Comparison of ENCODE assay signal across 19 cellular contexts in the genomic region with DNA sequence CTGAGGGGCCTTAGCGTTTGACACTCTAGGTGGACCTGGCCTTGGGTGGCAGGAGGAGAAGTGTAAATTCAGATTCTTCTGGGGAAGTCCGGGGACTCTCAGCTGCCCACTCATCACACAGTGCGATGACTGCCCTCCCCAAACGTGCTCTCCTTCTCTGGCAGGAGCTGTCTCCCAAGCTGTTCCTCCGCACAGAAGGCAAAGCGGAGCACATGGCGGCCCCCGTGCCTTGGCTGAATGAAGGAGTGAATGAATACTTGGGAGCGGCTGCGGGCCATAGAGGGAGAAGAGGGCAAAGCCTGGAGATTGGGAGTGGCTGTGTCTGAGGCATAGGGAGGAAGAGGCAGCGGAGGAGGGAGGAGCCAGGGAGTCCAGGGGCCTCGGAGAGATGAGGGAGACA. TPM values are rescaled to one million over a fixed set of nuclear protein-coding genes. Genes with fewer than 3 reads are reported as not detected.
"Had no signal": no experiment of that assay in that cellular context is flagged by ENCODE, and none has a peak within 500 bp of the region (broad histone marks: within the 10 kb centered on the region; RNA-seq: fewer than 3 reads in every experiment).

No MANE protein-coding gene starts in this region.

- H3K4me1 ChIP-seq: esophagus muscularis mucosa, thyroid gland had no signal

- H3K36me3 Mint-ChIP-seq: activated CD4-positive, alpha-beta memory T cell treated with anti-CD3 and anti-CD28 coated beads for 36 hours; activated naive CD4-positive, alpha-beta T cell treated with anti-CD3 and anti-CD28 coated beads, Interleukin-2, amount 50 U/mL, for 24 hours; natural killer cell treated with Interleukin-12 subunit alpha and Interleukin-12 subunit beta and Interleukin-15 and Interleukin-18, amount 100 ng/mL, for 72 hours had no signal

- H3K4me3 Mint-ChIP-seq: activated CD4-positive, alpha-beta memory T cell treated with anti-CD3 and anti-CD28 coated beads for 36 hours; activated naive CD4-positive, alpha-beta T cell treated with anti-CD3 and anti-CD28 coated beads, Interleukin-2, amount 50 U/mL, for 24 hours; effector memory CD8-positive, alpha-beta T cell; natural killer cell treated with Interleukin-12 subunit alpha and Interleukin-12 subunit beta and Interleukin-15 and Interleukin-18, amount 100 ng/mL, for 72 hours; T-helper 1 cell treated with Interleukin-12 subunit alpha and Interleukin-12 subunit beta and Interleukin-4 antibody, amounts not matched to agents 30 μg/mL and 1 μg/mL, for 36 hours had no signal

- H3K4me1 Mint-ChIP-seq: activated naive CD4-positive, alpha-beta T cell treated with anti-CD3 and anti-CD28 coated beads, Interleukin-2, amount 50 U/mL, for 24 hours had no signal

- H3K27ac Mint-ChIP-seq: activated CD4-positive, alpha-beta memory T cell treated with anti-CD3 and anti-CD28 coated beads for 36 hours; activated naive CD4-positive, alpha-beta T cell treated with anti-CD3 and anti-CD28 coated beads, Interleukin-2, amount 50 U/mL, for 24 hours; natural killer cell treated with Interleukin-12 subunit alpha and Interleukin-12 subunit beta and Interleukin-15 and Interleukin-18, amount 100 ng/mL, for 72 hours; progenitor cell of endocrine pancreas; T-helper 1 cell treated with Interleukin-12 subunit alpha and Interleukin-12 subunit beta and Interleukin-4 antibody, amounts not matched to agents 30 μg/mL and 1 μg/mL, for 36 hours had no signal

- H3K4me3 ChIP-seq: esophagus muscularis mucosa, thyroid gland had no signal

- H3K27ac ChIP-seq: brain microvascular endothelial cell, esophagus muscularis mucosa, thyroid gland had no signal

- H3K36me3 ChIP-seq: brain microvascular endothelial cell, esophagus muscularis mucosa, thyroid gland had no signal

- H3K9me3 Mint-ChIP-seq: activated CD4-positive, alpha-beta memory T cell treated with anti-CD3 and anti-CD28 coated beads for 36 hours; activated naive CD4-positive, alpha-beta T cell treated with anti-CD3 and anti-CD28 coated beads, Interleukin-2, amount 50 U/mL, for 24 hours; effector memory CD8-positive, alpha-beta T cell; natural killer cell treated with Interleukin-12 subunit alpha and Interleukin-12 subunit beta and Interleukin-15 and Interleukin-18, amount 100 ng/mL, for 72 hours; T-helper 1 cell treated with Interleukin-12 subunit alpha and Interleukin-12 subunit beta and Interleukin-4 antibody, amounts not matched to agents 30 μg/mL and 1 μg/mL, for 36 hours had no signal

- DNase-seq: activated CD4-positive, alpha-beta memory T cell treated with anti-CD3 and anti-CD28 coated beads for 36 hours; activated CD4-positive, alpha-beta T cell treated with anti-CD3 and anti-CD28 coated beads for 48 hours; activated effector memory CD4-positive, alpha-beta T cell treated with anti-CD3 and anti-CD28 coated beads, Interleukin-2, amount 50 U/mL, for 16 hours; brain microvascular endothelial cell; caudate nucleus; effector memory CD8-positive, alpha-beta T cell; hippocampal formation; left ventricle myocardium superior; mammary epithelial cell; nucleus accumbens; retina; stimulated activated CD4-positive, alpha-beta T cell treated with anti-CD3 and anti-CD28 coated beads, Interleukin-4, amount 100 ng/mL, for 1 hour; stimulated activated naive CD4-positive, alpha-beta T cell treated with Interleukin-2 at 50 U/mL for 16 hours; thyroid gland had no signal

- H3K9me3 ChIP-seq: esophagus muscularis mucosa, thyroid gland had no signal

- H3K27me3 ChIP-seq: brain microvascular endothelial cell, esophagus muscularis mucosa, thyroid gland had no signal

- H3K27me3 Mint-ChIP-seq: activated CD4-positive, alpha-beta memory T cell treated with anti-CD3 and anti-CD28 coated beads for 36 hours; effector memory CD8-positive, alpha-beta T cell; natural killer cell treated with Interleukin-12 subunit alpha and Interleukin-12 subunit beta and Interleukin-15 and Interleukin-18, amount 100 ng/mL, for 72 hours had no signal

RNA-seq across cellular contexts. Expression of a gene that starts 14.9 kb away (rescaled TPM):
- total RNA-seq: natural killer cell treated with Interleukin-12 subunit alpha and Interleukin-12 subunit beta and Interleukin-15 and Interleukin-18, amount 100 ng/mL, for 72 hours had no signal
